In the genomic region with DNA sequence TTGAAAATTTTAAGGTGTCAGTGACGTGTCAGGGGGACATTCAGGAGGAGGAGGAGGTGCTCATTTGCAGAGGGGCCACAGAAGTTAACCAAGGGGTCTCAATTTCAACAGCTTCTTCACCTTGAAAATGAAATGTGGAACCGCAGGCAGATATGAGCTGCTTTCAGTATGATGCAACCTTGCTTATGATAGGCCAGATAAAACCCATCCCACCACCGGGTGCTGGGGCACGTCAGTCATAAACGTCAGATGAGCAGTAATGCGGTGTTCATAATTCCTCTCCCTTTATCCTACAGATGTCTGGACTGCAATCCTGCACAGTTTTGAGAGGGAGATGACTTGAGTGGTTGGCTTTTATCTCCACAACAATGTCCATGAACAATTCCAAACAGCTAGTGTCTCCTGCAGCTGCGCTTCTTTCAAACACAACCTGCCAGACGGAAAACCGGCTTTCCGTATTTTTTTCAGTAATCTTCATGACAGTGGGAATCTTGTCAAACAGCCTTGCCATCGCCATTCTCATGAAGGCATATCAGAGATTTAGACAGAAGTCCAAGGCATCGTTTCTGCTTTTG, we compare ENCODE assay signal across 10 cellular contexts. TPM values are rescaled to one million over a fixed set of nuclear protein-coding genes. Genes with fewer than 3 reads are reported as not detected.
DNase-seq lines count a peak whose midpoint lies in the region; ATAC-seq, FAIRE-seq and TF ChIP-seq lines count a peak whose summit lies in the region.
"Had no signal": no experiment of that assay in that cellular context is flagged by ENCODE, and none has a peak within 500 bp of the region (broad histone marks: within the 10 kb centered on the region; RNA-seq: fewer than 3 reads in every experiment).

No MANE protein-coding gene starts in this region.

- ATAC-seq in HepG2 = no peak
- no peak for ATAC-seq in right lobe of liver
- peak; percentile 58 for ATAC-seq in aorta (ENCODE audit: low FRiP score)

- H3K27ac ChIP-seq in HepG2 (ENCODE audit: extremely low read length, insufficient read depth, low read length) (no peak overlapping the region), right lobe of liver (no peak overlapping the region), VCaP (peak overlapping the region; percentile 85), muscle layer of duodenum (ENCODE audit: low read length) (peak overlapping the region; percentile 79), aorta (ENCODE audit: low read depth in 1 of 2, low read length in 2 of 2) (no peak overlapping the region)

- no peak for TF ChIP-seq RAD21 in HepG2 (CRISPR knock-in tag; IDR thresholded peaks at IDR 0.05)

- FAIRE-seq in HepG2 (lab: Jason Lieb, UNC) = no peak

- H3K4me2 ChIP-seq in HepG2 (ENCODE audit: low read depth, low read length) = no peak overlapping the region

- intact Hi-C loops in HepG2 (cut with micrococcal nuclease; ENCODE audit: unreplicated experiment) = no loop called here
- intact Hi-C loops in right lobe of liver (cut with DNase I) = no loop called here
- intact Hi-C loops in aorta (cut with DNase I) = no loop called here

- no peaks in the 10 kb centered on the region for H4K20me1 ChIP-seq in HepG2 (ENCODE audit: insufficient read depth, low read length)

- TF ChIP-seq EP300 in HepG2 (IDR thresholded peaks at IDR 0.05; ENCODE audit: low read depth in 2 of 2, low read length in 2 of 2) (no peak), HepG2 (CRISPR knock-in tag; IDR thresholded peaks at IDR 0.05; ENCODE audit: borderline replicate concordance) (no peak)

- H2AFZ ChIP-seq in HepG2 (ENCODE audit: low read length) = no peak overlapping the region

- no peaks in the 10 kb centered on the region for H3K4me1 ChIP-seq in HepG2 (ENCODE audit: insufficient read depth, low read length)
- peaks cover 0 to 4% (median 0%) of the 10 kb centered on the region in 4 donors for H3K4me1 ChIP-seq in right lobe of liver
- H3K4me1 ChIP-seq in muscle layer of duodenum (ENCODE audit: control insufficient read depth in 1 of 2, insufficient read depth in 2 of 2, low read length in 2 of 2) = no peaks in the 10 kb centered on the region
- H3K4me1 ChIP-seq in aorta (ENCODE audit: control insufficient read depth in 1 of 2, insufficient read depth in 2 of 2, low read length in 2 of 2) = no peaks in the 10 kb centered on the region

- CTCF ChIA-PET in HepG2 (lab: Yijun Ruan, JAX; ENCODE audit: low intra/inter-chr PET ratio, low total read pairs) = no interaction called here

- no TSS peak for BruUV-seq in HepG2 (replicated peaks; lab: Mats Ljungman, UMichigan)

- no peak overlapping the region for H3K4me3 ChIP-seq in HepG2 (replicated peaks in 1 of 3; ENCODE audit: insufficient read depth in 1 of 3, low read depth in 2 of 3, low read length in 3 of 3)
- no peak overlapping the region for H3K4me3 ChIP-seq in right lobe of liver
- peak overlapping the region; percentile 79 to 82 for H3K4me3 ChIP-seq in muscle layer of duodenum (ENCODE audit: low read depth in 1 of 2, low read length in 2 of 2)
- no peak overlapping the region for H3K4me3 ChIP-seq in aorta (ENCODE audit: low read length in 2 of 2)
- H3K4me3 ChIP-seq: body of pancreas had no signal

- DNase-seq in HepG2 (ENCODE audit: low spot score) = no peak
- no peak for DNase-seq in right lobe of liver
- DNase-seq in aorta = no peak
- DNase-seq in NCI-H1105 (lab: John Stamatoyannopoulos, UW) = no peak
- DNase-seq in NK-92 treated with Interleukin-12 subunit alpha and Interleukin-12 subunit beta, amount 100 ng/mL, for 24 hours (lab: John Stamatoyannopoulos, UW) = no peak
- DNase-seq in T-helper 9 cell = no peak
- DNase-seq: activated CD4-positive, alpha-beta T cell treated with anti-CD3 and anti-CD28 coated beads, Interleukin-2, amount 10 ng/mL, durations not matched to agents 24 days and 14 days had no signal

- no peak overlapping the region for H3K9ac ChIP-seq in HepG2 (ENCODE audit: insufficient read depth, low read depth, low read length)

- WGBS in HepG2 (ENCODE audit: low lambda C conversion rate) = 20% methylated on average over 11 of the region's 12 CpGs
- WGBS in right lobe of liver (ENCODE audit: insufficient coverage, low coverage, low lambda C conversion rate, missing lambda C conversion rate) = 81% methylated on average over 9 of the region's 12 CpGs
- 86% methylated on average over 12 of the region's 12 CpGs for WGBS in aorta, 2 donors

- H3K79me2 ChIP-seq in HepG2 (ENCODE audit: insufficient read depth, low read length) = no peaks in the 10 kb centered on the region

- no peaks in the 10 kb centered on the region for H3K36me3 ChIP-seq in HepG2 (replicated peaks in 1 of 2; ENCODE audit: control insufficient read depth in 1 of 2, insufficient read depth in 2 of 2, low read length in 2 of 2)
- H3K36me3 ChIP-seq in right lobe of liver = no peaks in the 10 kb centered on the region
- H3K36me3 ChIP-seq in muscle layer of duodenum (ENCODE audit: control insufficient read depth in 1 of 2, insufficient read depth in 2 of 2, low read length in 2 of 2) = no peaks in the 10 kb centered on the region
- H3K36me3 ChIP-seq in aorta (ENCODE audit: control insufficient read depth in 1 of 2, insufficient read depth in 2 of 2, low read length in 1 of 2) = no peaks in the 10 kb centered on the region

- TF ChIP-seq CTCF in HepG2 (CRISPR knock-in tag; IDR thresholded peaks at IDR 0.05) = no peak
- no peak for TF ChIP-seq CTCF in right lobe of liver (IDR thresholded peaks at IDR 0.05)
- TF ChIP-seq CTCF in VCaP (conservative IDR thresholded peaks at IDR 0.05) = no peak

- H3K27me3 ChIP-seq in HepG2 (ENCODE audit: control insufficient read depth in 1 of 2, insufficient read depth in 2 of 2, low read length in 2 of 2) = peaks cover 0 to 9% of the 10 kb centered on the region in 2 experiments; a peak in 2 of 5 replicates
- H3K27me3 ChIP-seq in right lobe of liver = no peaks in the 10 kb centered on the region
- H3K27me3 ChIP-seq in muscle layer of duodenum (ENCODE audit: low read depth, low read length) = no peaks in the 10 kb centered on the region
- H3K27me3 ChIP-seq in aorta (ENCODE audit: control insufficient read depth in 1 of 2, insufficient read depth in 2 of 2, low read length in 1 of 2) = no peaks in the 10 kb centered on the region
- H3K27me3 ChIP-seq: body of pancreas had no signal

- in situ Hi-C loops in HepG2 (cut with HindIII; ENCODE audit: extremely low pct_ligation_motif_present, low pct_unique_long_range_greater_than_20kb) = no loop called here

- no peak for TF ChIP-seq POLR2A in HepG2 (IDR thresholded peaks at IDR 0.05; ENCODE audit: insufficient read depth in 1 of 2, low read depth in 2 of 2, low read length in 2 of 2)
- TF ChIP-seq POLR2A in right lobe of liver (IDR thresholded peaks at IDR 0.05) = no peak

- POLR2A ChIA-PET in HepG2 (lab: Yijun Ruan, JAX) = no interaction called here

- H3K9me3 ChIP-seq in HepG2 (ENCODE audit: low read length) = no peaks in the 10 kb centered on the region
- H3K9me3 ChIP-seq in right lobe of liver = no peaks in the 10 kb centered on the region
- no peaks in the 10 kb centered on the region for H3K9me3 ChIP-seq in muscle layer of duodenum (ENCODE audit: control insufficient read depth in 1 of 2, low read length in 2 of 2)
- no peaks in the 10 kb centered on the region for H3K9me3 ChIP-seq in aorta (ENCODE audit: control insufficient read depth, low read length)
- H3K9me3 ChIP-seq: body of pancreas had no signal

TF ChIP-seq in HepG2, 621 proteins besides CTCF, POLR2A, EP300 and RAD21:
- TF ChIP-seq YEATS2 (CRISPR knock-in tag; IDR thresholded peaks at IDR 0.05; ENCODE audit: borderline replicate concordance) = no peak
- no peak for TF ChIP-seq GZF1 (CRISPR knock-in tag; IDR thresholded peaks at IDR 0.05)
- TF ChIP-seq CEBPB (IDR thresholded peaks at IDR 0.05; ENCODE audit: borderline replicate concordance, low read depth, low read length) = 0 out of 2 replicates have a peak, but pooled peaks have one; percentile 16

RNA-seq across cellular contexts. Expression of gene PTGFR, which starts 1.7 kb away (rescaled TPM):
- total RNA-seq in HepG2 (2016; rRNA removed; fragmentation: Illumina TruSeq; extraction: Trizol) (not detected in 2 replicates), right lobe of liver (10 to 100 TPM in 1 of 6 experiments, 1 to 10 TPM in 4, under 1 TPM in 1; 0.95 to 10.5 (median 2.8) TPM), aorta (10 to 100 TPM in 1 of 2 donors, 1 to 10 TPM in 1; 3.9 to 44.3 TPM)
- not detected in 2 replicates for total RNA-seq in HepG2 (2016; cell fraction: cytosol; rRNA removed; fragmentation: Illumina TruSeq; extraction: Trizol; ENCODE audit: low read depth)
- not detected in 2 replicates for total RNA-seq in HepG2 (2016; cell fraction: insoluble cytoplasmic fraction; rRNA removed; fragmentation: Illumina TruSeq; extraction: Trizol)
- not detected in 2 replicates for total RNA-seq in HepG2 (2016; cell fraction: membrane; rRNA removed; fragmentation: Illumina TruSeq; extraction: Trizol)
- not detected in 2 replicates for total RNA-seq in HepG2 (2016; cell fraction: nucleus; rRNA removed; fragmentation: Illumina TruSeq; extraction: Trizol)
- polyA plus RNA-seq in HepG2 (2011; rRNA removed) (not detected in 2 replicates), aorta (under 1 TPM in 1 of 2 donors, not detected in 1; 0.36 TPM)
- polyA plus RNA-seq in HepG2 (2011; cell fraction: cytosol; rRNA removed) = not detected in 2 replicates
- polyA plus RNA-seq in HepG2 (2011; cell fraction: nucleus; rRNA removed) = not detected in 2 replicates
- not detected in 2 replicates for polyA plus RNA-seq in HepG2 (2012)
- not detected in 2 replicates for polyA plus RNA-seq in HepG2 (2016; cell fraction: cytosol; fragmentation: Illumina TruSeq; extraction: Trizol; ENCODE audit: low read depth)
- not detected in 2 replicates for polyA plus RNA-seq in HepG2 (2016; cell fraction: insoluble cytoplasmic fraction; fragmentation: Illumina TruSeq; extraction: Trizol; ENCODE audit: low read depth)
- polyA plus RNA-seq in HepG2 (2016; cell fraction: membrane; fragmentation: Illumina TruSeq; extraction: Trizol; ENCODE audit: low read depth) = not detected in 2 replicates
- not detected in 2 replicates for polyA plus RNA-seq in HepG2 (2016; cell fraction: nucleus; fragmentation: Illumina TruSeq; extraction: Trizol; ENCODE audit: insufficient read depth, low read depth)
- not detected in 2 replicates for polyA minus RNA-seq in HepG2 (2011; rRNA and poly(A)+ RNA removed; ENCODE audit: low replicate concordance)
- polyA minus RNA-seq in HepG2 (2011; cell fraction: cytosol; rRNA and poly(A)+ RNA removed) = not detected in 2 replicates
- polyA minus RNA-seq in HepG2 (2011; cell fraction: nucleus; rRNA and poly(A)+ RNA removed) = not detected in 2 replicates
- total RNA-seq: activated CD4-positive, alpha-beta T cell treated with anti-CD3 and anti-CD28 coated beads, Interleukin-2, amount 10 ng/mL, durations not matched to agents 24 days and 14 days had no signal

Comparison
In these comparisons a context has a peak if more than half of its experiments do, and no peak if none do; other contexts are left out.
1. H3K27ac ChIP-seq: peak in VCaP (single experiment) and muscle layer of duodenum (single experiment); none in HepG2 (single experiment), right lobe of liver (0 of 3) and aorta (0 of 2).
2. H3K4me3 ChIP-seq: peak in muscle layer of duodenum (2 of 2); none in HepG2 (0 of 3), right lobe of liver (0 of 3) and aorta (0 of 2).